ENCODE assay signal across 20 cellular contexts in genomic region chrX:120428309-120428708, GRCh38. TPM values are rescaled to one million over a fixed set of nuclear protein-coding genes. Genes with fewer than 3 reads are reported as not detected.
DNase-seq lines count a peak whose midpoint lies in the region; ATAC-seq and TF ChIP-seq lines count a peak whose summit lies in the region.
"Had no signal": no experiment of that assay in that cellular context is flagged by ENCODE, and none has a peak within 500 bp of the region (broad histone marks: within the 10 kb centered on the region; RNA-seq: fewer than 3 reads in every experiment).

No MANE protein-coding gene starts in this region.

- intact Hi-C loops in mucosa of descending colon (cut with DNase I, micrococcal nuclease): no loop called here

- TF ChIP-seq CTCF in RWPE2 (IDR thresholded peaks at IDR 0.05; ENCODE audit: poor library complexity, severe bottlenecking) (no peak), epithelial cell of esophagus (IDR thresholded peaks at IDR 0.05; ENCODE audit: insufficient read depth, low read depth, low read length, missing control alignments) (no peak), mucosa of descending colon (IDR thresholded peaks at IDR 0.05) (no peak)

- no peaks in the 10 kb centered on the region for H3K27me3 ChIP-seq in RWPE2 (ENCODE audit: insufficient read depth, poor library complexity, severe bottlenecking)
- H3K27me3 ChIP-seq: BLaER1, esophagus muscularis mucosa, SJCRH30 had no signal

- H3K27ac ChIP-seq in RWPE2 (ENCODE audit: poor library complexity, severe bottlenecking): peak overlapping the region; percentile 30
- H3K27ac ChIP-seq: BLaER1, esophagus muscularis mucosa, SJCRH30 had no signal

- ATAC-seq in RWPE2 (ENCODE audit: low read depth) (peak; percentile 45; the same call in 1 of the 3 replicates), mucosa of descending colon (peak; percentile 70), HG02981 (IDR thresholded peaks at IDR 0.05; ENCODE audit: unreplicated experiment) (no peak), HG02588 (IDR thresholded peaks at IDR 0.05; ENCODE audit: unreplicated experiment) (no peak)

- H3K9me3 ChIP-seq in RWPE2 (ENCODE audit: severe bottlenecking) (no peaks in the 10 kb centered on the region), mucosa of descending colon (no peaks in the 10 kb centered on the region)
- H3K9me3 ChIP-seq: BLaER1, esophagus muscularis mucosa, SJCRH30 had no signal

- DNase-seq in DMS79 treated with DMSO at 0.1 percent for 48 hours (lab: John Stamatoyannopoulos, UW): peak; percentile 2
- no peak for DNase-seq in DMS79 (lab: John Stamatoyannopoulos, UW)
- no peak for DNase-seq in RWPE2 (ENCODE audit: low spot score)
- peak; percentile 2 for DNase-seq in epithelial cell of esophagus (ENCODE audit: low read depth)
- peak in 1 of 3 donors; percentile 7 for DNase-seq in mucosa of descending colon
- no peak for DNase-seq in DMS114 treated with DMSO at 0.1 percent for 48 hours (lab: John Stamatoyannopoulos, UW; ENCODE audit: unreplicated experiment)
- DNase-seq: 8988T; activated CD8-positive, alpha-beta memory T cell treated with anti-CD3 and anti-CD28 coated beads, Interleukin-2, amount 50 U/mL, for 48 hours; activated naive CD4-positive, alpha-beta T cell; DND-41; HCEC 1CT; NCI-H187 treated with DMSO at 0.1 percent for 48 hours; NCI-H510A; right cardiac atrium; stimulated activated naive CD4-positive, alpha-beta T cell treated with Interleukin-2 at 50 U/mL for 16 hours had no signal

- peaks cover 17% of the 10 kb centered on the region for H3K4me1 ChIP-seq in RWPE2 (ENCODE audit: insufficient read depth, poor library complexity, severe bottlenecking)
- no peaks in the 10 kb centered on the region for H3K4me1 ChIP-seq in mucosa of descending colon (ENCODE audit: low read depth)
- H3K4me1 ChIP-seq: esophagus muscularis mucosa had no signal

- H3K36me3 ChIP-seq in RWPE2 (ENCODE audit: low read depth): no peaks in the 10 kb centered on the region
- no peaks in the 10 kb centered on the region for H3K36me3 ChIP-seq in mucosa of descending colon (ENCODE audit: low read depth)
- H3K36me3 ChIP-seq: BLaER1, esophagus muscularis mucosa, SJCRH30 had no signal

- no peak overlapping the region for H3K4me3 ChIP-seq in RWPE2 (ENCODE audit: severe bottlenecking)
- no peak overlapping the region for H3K4me3 ChIP-seq in epithelial cell of esophagus (ENCODE audit: low read length)
- no peak overlapping the region for H3K4me3 ChIP-seq in mucosa of descending colon
- H3K4me3 ChIP-seq: BLaER1, esophagus muscularis mucosa, SJCRH30 had no signal

RNA-seq across cellular contexts. Expression of gene LAMP2, which starts 40.8 kb away (rescaled TPM):
- 10 to 100 TPM; 75.1 to 90.0 (median 79.0) TPM for total RNA-seq in mucosa of descending colon

Comparison
In these comparisons a context has a peak if more than half of its experiments do, and no peak if none do; other contexts are left out.
1. DNase-seq: peak in DMS79 treated with DMSO at 0.1 percent for 48 hours (single experiment) and epithelial cell of esophagus (single experiment); none in DMS79 (single experiment), RWPE2 (single experiment) and DMS114 treated with DMSO at 0.1 percent for 48 hours (single experiment).
2. ATAC-seq: peak in RWPE2 (single experiment) and mucosa of descending colon (single experiment); none in HG02981 (single experiment) and HG02588 (single experiment).